10 cellular contexts compared by ENCODE assay signal in genomic region chr17:7916799-7917198, GRCh38. TPM values are rescaled to one million over a fixed set of nuclear protein-coding genes. Genes with fewer than 3 reads are reported as not detected.
DNase-seq lines count a peak whose midpoint lies in the region; ATAC-seq and TF ChIP-seq lines count a peak whose summit lies in the region.
"Had no signal": no experiment of that assay in that cellular context is flagged by ENCODE, and none has a peak within 500 bp of the region (broad histone marks: within the 10 kb centered on the region; RNA-seq: fewer than 3 reads in every experiment).

No MANE protein-coding gene starts in this region.

- ATAC-seq in stimulated activated memory B cell treated with anti-CD40 and anti-IgM and Interleukin-4, amounts not matched to agents 10 μg/mL and 1 μg/mL and 100 μg/mL, for 72 hours: no peak
- ATAC-seq in HG03439 (IDR thresholded peaks at IDR 0.05; ENCODE audit: unreplicated experiment) (no peak), GM19351 (IDR thresholded peaks at IDR 0.05; ENCODE audit: unreplicated experiment) (no peak)

- peaks cover 6% of the 10 kb centered on the region for H3K36me3 Mint-ChIP-seq in activated CD4-positive, alpha-beta memory T cell treated with anti-CD3 and anti-CD28 coated beads for 36 hours
- no peaks in the 10 kb centered on the region for H3K36me3 Mint-ChIP-seq in stimulated activated memory B cell treated with anti-CD40 and anti-IgM and Interleukin-4, amounts not matched to agents 10 μg/mL and 1 μg/mL and 100 μg/mL, for 72 hours

- intact Hi-C loops in activated CD4-positive, alpha-beta memory T cell treated with anti-CD3 and anti-CD28 coated beads for 36 hours (cut with micrococcal nuclease): no loop called here

- H3K9me3 Mint-ChIP-seq in activated CD4-positive, alpha-beta memory T cell treated with anti-CD3 and anti-CD28 coated beads for 36 hours: no peaks in the 10 kb centered on the region
- no peaks in the 10 kb centered on the region for H3K9me3 Mint-ChIP-seq in stimulated activated memory B cell treated with anti-CD40 and anti-IgM and Interleukin-4, amounts not matched to agents 10 μg/mL and 1 μg/mL and 100 μg/mL, for 72 hours

- H3K4me1 Mint-ChIP-seq in activated CD4-positive, alpha-beta memory T cell treated with anti-CD3 and anti-CD28 coated beads for 36 hours (ENCODE audit: low read depth): peaks cover 32% of the 10 kb centered on the region
- H3K4me1 Mint-ChIP-seq in stimulated activated memory B cell treated with anti-CD40 and anti-IgM and Interleukin-4, amounts not matched to agents 10 μg/mL and 1 μg/mL and 100 μg/mL, for 72 hours: peaks cover 22% of the 10 kb centered on the region

- H3K4me3 ChIP-seq in foreskin fibroblast (ENCODE audit: low read depth in 1 of 2, low read length in 2 of 2): peak overlapping the region; percentile 53 to 68

- peak overlapping the region; percentile 57 for H3K4me3 Mint-ChIP-seq in activated CD4-positive, alpha-beta memory T cell treated with anti-CD3 and anti-CD28 coated beads for 36 hours
- peak overlapping the region; percentile 99 for H3K4me3 Mint-ChIP-seq in stimulated activated memory B cell treated with anti-CD40 and anti-IgM and Interleukin-4, amounts not matched to agents 10 μg/mL and 1 μg/mL and 100 μg/mL, for 72 hours

- no peaks in the 10 kb centered on the region for H3K27me3 Mint-ChIP-seq in activated CD4-positive, alpha-beta memory T cell treated with anti-CD3 and anti-CD28 coated beads for 36 hours
- no peaks in the 10 kb centered on the region for H3K27me3 Mint-ChIP-seq in stimulated activated memory B cell treated with anti-CD40 and anti-IgM and Interleukin-4, amounts not matched to agents 10 μg/mL and 1 μg/mL and 100 μg/mL, for 72 hours

- DNase-seq in DMS53 (lab: John Stamatoyannopoulos, UW) (peak; percentile 40), DMS53 treated with DMSO at 0.1 percent for 48 hours (lab: John Stamatoyannopoulos, UW; ENCODE audit: unreplicated experiment) (no peak), foreskin fibroblast (peak; percentile 62 to 73), GDM1 (lab: John Stamatoyannopoulos, UW) (no peak)
- DNase-seq in activated CD4-positive, alpha-beta memory T cell treated with anti-CD3 and anti-CD28 coated beads for 36 hours: no peak
- DNase-seq: 8988T; stimulated activated CD4-positive, alpha-beta T cell treated with anti-CD3 and anti-CD28 coated beads, Interleukin-12 subunit alpha, Interleukin-12 subunit beta, amount 100 ng/mL, for 4 hours had no signal

- no peak for TF ChIP-seq CTCF in foreskin fibroblast (IDR thresholded peaks at IDR 0.05; ENCODE audit: low read depth, low read length)

- POLR2A ChIA-PET in activated CD4-positive, alpha-beta memory T cell treated with anti-CD3 and anti-CD28 coated beads for 36 hours (lab: Charles Lee): interaction anchor here (0.8 to 4.3 kb wide), 2 partner anchors 11 to 15 kb away, joined by 3 to 42 read pairs; partner anchors contain the start of genes CNTROB, KCNAB3 and TRAPPC1

- peak overlapping the region; percentile 50 for H3K27ac Mint-ChIP-seq in activated CD4-positive, alpha-beta memory T cell treated with anti-CD3 and anti-CD28 coated beads for 36 hours
- peak overlapping the region; percentile 86 for H3K27ac Mint-ChIP-seq in stimulated activated memory B cell treated with anti-CD40 and anti-IgM and Interleukin-4, amounts not matched to agents 10 μg/mL and 1 μg/mL and 100 μg/mL, for 72 hours

- CTCF ChIA-PET in activated CD4-positive, alpha-beta memory T cell treated with anti-CD3 and anti-CD28 coated beads for 36 hours (lab: Charles Lee): interaction anchor here (1.0 to 11.1 kb wide), 7 partner anchors 16 to 141 kb away, joined by 3 to 245 read pairs (median 6); partner anchors contain the start of genes CNTROB, NAA38 and TRAPPC1

RNA-seq across cellular contexts. Expression of gene RNF227, which starts 0.7 kb away (rescaled TPM):
- total RNA-seq in activated CD4-positive, alpha-beta memory T cell treated with anti-CD3 and anti-CD28 coated beads for 36 hours: 1 to 10 TPM; 2.7 to 3.3 TPM

RNA-seq across cellular contexts. Expression of gene KCNAB3, which starts 12.9 kb away (rescaled TPM):
- total RNA-seq in activated CD4-positive, alpha-beta memory T cell treated with anti-CD3 and anti-CD28 coated beads for 36 hours: 1 to 10 TPM; 4.9 to 5.3 TPM

RNA-seq across cellular contexts. Expression of gene TRAPPC1, which starts 14.9 kb away (rescaled TPM):
- 100 to 1,000 TPM; 197 to 201 TPM for total RNA-seq in activated CD4-positive, alpha-beta memory T cell treated with anti-CD3 and anti-CD28 coated beads for 36 hours

RNA-seq across cellular contexts. Expression of gene CNTROB, which starts 15.2 kb away (rescaled TPM):
- 10 to 100 TPM; 45.9 to 50.1 TPM for total RNA-seq in activated CD4-positive, alpha-beta memory T cell treated with anti-CD3 and anti-CD28 coated beads for 36 hours

RNA-seq across cellular contexts. Expression of gene CHD3, which starts 28.2 kb away (rescaled TPM):
- 100 to 1,000 TPM; 120 to 133 TPM for total RNA-seq in activated CD4-positive, alpha-beta memory T cell treated with anti-CD3 and anti-CD28 coated beads for 36 hours

Comparison
In these comparisons a context has a peak if more than half of its experiments do, and no peak if none do; other contexts are left out.
1. DNase-seq: peak in DMS53 (single experiment) and foreskin fibroblast (2 of 2); none in DMS53 treated with DMSO at 0.1 percent for 48 hours (single experiment), activated CD4-positive, alpha-beta memory T cell treated with anti-CD3 and anti-CD28 coated beads for 36 hours (single experiment) and GDM1 (single experiment).